ENCODE assay signal across 9 cellular contexts in genomic region chr2:142180820-142181533, GRCh38. TPM values are rescaled to one million over a fixed set of nuclear protein-coding genes. Genes with fewer than 3 reads are reported as not detected.
DNase-seq lines count a peak whose midpoint lies in the region; TF ChIP-seq lines count a peak whose summit lies in the region.
"Had no signal": no experiment of that assay in that cellular context is flagged by ENCODE, and none has a peak within 500 bp of the region (broad histone marks: within the 10 kb centered on the region; RNA-seq: fewer than 3 reads in every experiment).

No MANE protein-coding gene starts in this region.

- H3K27ac ChIP-seq in adrenal gland = no peak overlapping the region
- H3K27ac ChIP-seq in esophagus squamous epithelium = no peak overlapping the region
- H3K27ac ChIP-seq: ascending aorta had no signal

- peak; percentile 70 for DNase-seq in DMS 273 (lab: John Stamatoyannopoulos, UW; ENCODE audit: unreplicated experiment)
- DNase-seq in HFF-Myc (ENCODE audit: extremely low read depth, low read depth) = no peak
- peak in 4 of 7 donors; percentile 7 to 51 (median 15) for DNase-seq in adrenal gland
- DNase-seq in lung microvascular endothelial cell (ENCODE audit: low read depth in 2 of 2) = peak; percentile 32 to 71
- DNase-seq in CD1c-positive myeloid dendritic cell (ENCODE audit: extremely low spot score) = no peak
- DNase-seq in effector CD8-positive, alpha-beta T cell (lab: John Stamatoyannopoulos, UW) = no peak
- no peak for DNase-seq in NCI-H1105 treated with DMSO at 0.1 percent for 48 hours (lab: John Stamatoyannopoulos, UW)
- DNase-seq in esophagus squamous epithelium (lab: John Stamatoyannopoulos, UW) = no peak

- WGBS in adrenal gland, 4 donors = 61 to 84% (median 69%) methylated on average over 20 to 22 of the region's 22 CpGs
- 40 to 71% methylated on average over 20 to 21 of the region's 22 CpGs for WGBS in esophagus squamous epithelium, 2 donors

- peak; percentile 86 for TF ChIP-seq CTCF in HFF-Myc (IDR thresholded peaks at IDR 0.05; ENCODE audit: low read depth, low read length, missing control alignments)
- TF ChIP-seq CTCF in adrenal gland (IDR thresholded peaks at IDR 0.05) = peak in 1 of 6 experiments; percentile 27
- TF ChIP-seq CTCF in esophagus squamous epithelium (IDR thresholded peaks at IDR 0.05) = peak in 2 of 6 experiments; percentile 7 to 42

- H3K4me1 ChIP-seq in adrenal gland (replicated peaks in 1 of 2) (no peaks in the 10 kb centered on the region), esophagus squamous epithelium (no peaks in the 10 kb centered on the region)
- H3K4me1 ChIP-seq: ascending aorta had no signal

- TF ChIP-seq POLR2A in adrenal gland (IDR thresholded peaks at IDR 0.05) (no peak), esophagus squamous epithelium (IDR thresholded peaks at IDR 0.05) (no peak)

- H3K27me3 ChIP-seq in adrenal gland = no peaks in the 10 kb centered on the region
- no peaks in the 10 kb centered on the region for H3K27me3 ChIP-seq in esophagus squamous epithelium
- H3K27me3 ChIP-seq: ascending aorta had no signal

- H3K9me3 ChIP-seq in adrenal gland (replicated peaks in 1 of 3) = no peaks in the 10 kb centered on the region
- H3K9me3 ChIP-seq in esophagus squamous epithelium = no peaks in the 10 kb centered on the region
- H3K9me3 ChIP-seq: ascending aorta had no signal

- intact Hi-C loops in adrenal gland (cut with DNase I) = no loop called here
- intact Hi-C loops in esophagus squamous epithelium (cut with DNase I) = no loop called here

- H3K4me3 ChIP-seq in HFF-Myc (replicated peaks; ENCODE audit: low read depth, low read length) = no peak overlapping the region
- no peak overlapping the region for H3K4me3 ChIP-seq in adrenal gland
- no peak overlapping the region for H3K4me3 ChIP-seq in esophagus squamous epithelium
- H3K4me3 ChIP-seq: ascending aorta had no signal

- no peaks in the 10 kb centered on the region for H3K36me3 ChIP-seq in adrenal gland (replicated peaks in 1 of 2)
- no peaks in the 10 kb centered on the region for H3K36me3 ChIP-seq in esophagus squamous epithelium
- H3K36me3 ChIP-seq: ascending aorta had no signal

RNA-seq across cellular contexts. Expression of gene LRP1B, which starts 50.2 kb away (rescaled TPM):
- 1 to 10 TPM in 7 of 8 donors, under 1 TPM in 1; 0.95 to 5.4 (median 2.8) TPM for total RNA-seq in adrenal gland
- polyA plus RNA-seq in adrenal gland = under 1 TPM; 0.84 to 0.97 (median 0.90) TPM
- total RNA-seq in lung microvascular endothelial cell = under 0.01 TPM in 1 of 2 replicates, not detected in the other
- 1 to 10 TPM in 1 of 4 donors, under 1 TPM in 3; 0.04 to 1.1 (median 0.23) TPM for total RNA-seq in esophagus squamous epithelium
- total RNA-seq: ascending aorta had no signal

Comparison
In these comparisons a context has a peak if more than half of its experiments do, and no peak if none do; other contexts are left out.
1. DNase-seq: peak in DMS 273 (single experiment), adrenal gland (4 of 7) and lung microvascular endothelial cell (2 of 2); none in HFF-Myc (single experiment), CD1c-positive myeloid dendritic cell (single experiment), effector CD8-positive, alpha-beta T cell (single experiment), NCI-H1105 treated with DMSO at 0.1 percent for 48 hours (single experiment) and esophagus squamous epithelium (single experiment).